In genomic region chr10:100728928-100729876, GRCh38 we compare ENCODE assay signal across 9 cellular contexts. TPM values are rescaled to one million over a fixed set of nuclear protein-coding genes. Genes with fewer than 3 reads are reported as not detected.
DNase-seq lines count a peak whose midpoint lies in the region; ATAC-seq and TF ChIP-seq lines count a peak whose summit lies in the region.
"Had no signal": no experiment of that assay in that cellular context is flagged by ENCODE, and none has a peak within 500 bp of the region (broad histone marks: within the 10 kb centered on the region; RNA-seq: fewer than 3 reads in every experiment).

No MANE protein-coding gene starts in this region.

- H3K36me3 ChIP-seq in fibroblast of lung (ENCODE audit: control insufficient read depth, insufficient read depth, low read length) (no peaks in the 10 kb centered on the region), skeletal muscle satellite cell (ENCODE audit: insufficient read depth, low read length) (no peaks in the 10 kb centered on the region)
- H3K36me3 ChIP-seq: upper lobe of left lung had no signal

- H3K4me3 ChIP-seq in fibroblast of lung (replicated peaks in 1 of 4; ENCODE audit: control extremely low read depth in 1 of 4, insufficient read depth in 1 of 4, low read depth in 3 of 4, low read length in 4 of 4) (no peak overlapping the region), skeletal muscle satellite cell (ENCODE audit: low read length) (no peak overlapping the region)

- ATAC-seq in HG02759 (IDR thresholded peaks at IDR 0.05; ENCODE audit: unreplicated experiment) (no peak), HG03565 (IDR thresholded peaks at IDR 0.05; ENCODE audit: unreplicated experiment) (no peak), HG03039 (IDR thresholded peaks at IDR 0.05; ENCODE audit: unreplicated experiment) (no peak)

- H3K4me1 ChIP-seq in fibroblast of lung (ENCODE audit: control insufficient read depth, extremely low read depth, insufficient read depth, low read length) (no peaks in the 10 kb centered on the region), skeletal muscle satellite cell (ENCODE audit: control insufficient read depth, insufficient read depth, low read length) (peaks cover 13% of the 10 kb centered on the region)

- H3K79me2 ChIP-seq in fibroblast of lung (ENCODE audit: control insufficient read depth, insufficient read depth, low read length): no peaks in the 10 kb centered on the region

- TF ChIP-seq CTCF in AG09319 (IDR thresholded peaks at IDR 0.05; ENCODE audit: low read depth, low read length): peak; percentile 39
- TF ChIP-seq CTCF in GM12873 (IDR thresholded peaks at IDR 0.05; ENCODE audit: insufficient read depth, low read depth, low read length, missing control alignments): peak; percentile 31
- TF ChIP-seq CTCF in fibroblast of lung (conservative IDR thresholded peaks at IDR 0.05 in 1 of 2, IDR thresholded peaks at IDR 0.05 in 1 of 2; ENCODE audit: low read depth in 1 of 2, low read length in 2 of 2): peak; percentile 5 to 33

- H3K27me3 ChIP-seq in fibroblast of lung (ENCODE audit: control insufficient read depth, insufficient read depth, low read length) (peaks cover 73% of the 10 kb centered on the region), skeletal muscle satellite cell (ENCODE audit: control insufficient read depth, insufficient read depth, low read length) (peaks cover 93% of the 10 kb centered on the region)

- no peak for DNase-seq in AG09319 (ENCODE audit: extremely low read depth, low read depth)
- peak; percentile 67 for DNase-seq in SK-MEL-5 (ENCODE audit: low read depth, low spot score)
- peak; percentile 5 to 19 for DNase-seq in fibroblast of lung (ENCODE audit: low read depth in 2 of 2)

- H2AFZ ChIP-seq in fibroblast of lung (ENCODE audit: low read length): no peak overlapping the region

- in situ Hi-C loops in SK-MEL-5 (cut with HindIII; ENCODE audit: low pct_unique_long_range_greater_than_20kb, low sequenced_read_pairs): no loop called here

- H3K9me3 ChIP-seq in fibroblast of lung (ENCODE audit: control insufficient read depth, insufficient read depth, low read depth, low read length) (no peaks in the 10 kb centered on the region), skeletal muscle satellite cell (replicated peaks; ENCODE audit: low read length) (no peaks in the 10 kb centered on the region)
- H3K9me3 ChIP-seq: upper lobe of left lung had no signal

- no peak overlapping the region for H3K4me2 ChIP-seq in fibroblast of lung (ENCODE audit: extremely low read depth, insufficient read depth, low read length)
- H3K4me2 ChIP-seq in skeletal muscle satellite cell (ENCODE audit: low read length): peak overlapping the region; percentile 20

- no peak overlapping the region for H3K27ac ChIP-seq in fibroblast of lung (ENCODE audit: insufficient read depth, low read length)
- H3K27ac ChIP-seq: upper lobe of left lung had no signal

- no peaks in the 10 kb centered on the region for H4K20me1 ChIP-seq in fibroblast of lung (ENCODE audit: control insufficient read depth, extremely low read depth, insufficient read depth, low read length)

- no peak overlapping the region for H3K9ac ChIP-seq in fibroblast of lung (ENCODE audit: insufficient read depth, low read length)
- H3K9ac ChIP-seq in skeletal muscle satellite cell (ENCODE audit: low read depth, low read length): no peak overlapping the region

RNA-seq across cellular contexts. Expression of gene PAX2, which starts 16.2 kb away (rescaled TPM):
- total RNA-seq in SK-MEL-5 (2014; rRNA removed; shearing (Covaris generic)): not detected in 2 replicates
- polyA plus RNA-seq in SK-MEL-5 (2015; cell fraction: cytosol; rRNA removed): not detected in 2 replicates
- polyA plus RNA-seq in SK-MEL-5 (2015; cell fraction: nucleus; rRNA removed): not detected in 2 replicates
- total RNA-seq in fibroblast of lung: under 0.01 TPM in 1 of 2 replicates, not detected in the other
- polyA plus RNA-seq in fibroblast of lung: not detected in 2 replicates
- not detected in 2 replicates for polyA plus RNA-seq in fibroblast of lung (2012)
- not detected in 2 replicates for polyA minus RNA-seq in fibroblast of lung (ENCODE audit: low replicate concordance)
- total RNA-seq in skeletal muscle satellite cell (2012; rRNA removed): not detected in 2 replicates
